1 cellular context compared by ENCODE assay signal in the genomic region with DNA sequence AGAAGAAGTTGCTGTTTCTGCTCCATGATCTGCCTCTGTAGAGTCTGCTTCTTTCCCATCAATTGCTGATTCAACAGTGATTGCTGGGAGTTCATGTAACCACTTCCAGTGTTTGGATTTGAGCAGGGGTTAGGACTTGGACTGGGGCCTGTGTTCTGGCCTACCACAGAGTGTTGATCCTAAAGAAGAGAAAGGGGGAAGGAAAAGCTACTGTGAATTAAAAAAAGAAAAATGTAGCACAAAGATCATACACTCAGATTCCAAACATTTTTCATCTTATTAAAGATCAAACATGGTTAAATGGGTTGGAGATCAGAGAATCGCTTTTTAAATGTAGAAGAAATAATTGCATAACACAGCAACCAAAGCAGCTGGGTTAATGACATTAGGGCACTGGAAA.
TF ChIP-seq lines count a peak whose summit lies in the region.

No MANE protein-coding gene starts in this region.

TF ChIP-seq in GM23338, 12 proteins besides CTCF, POLR2A, EP300 and RAD21:
- TF ChIP-seq JUNB (IDR thresholded peaks at IDR 0.05; ENCODE audit: unreplicated experiment) = no peak
- no peak for TF ChIP-seq ZNF114 (CRISPR knock-in tag; IDR thresholded peaks at IDR 0.05)
- no peak for TF ChIP-seq STAT1 (IDR thresholded peaks at IDR 0.05; ENCODE audit: unreplicated experiment)
- TF ChIP-seq, protein P1, sequence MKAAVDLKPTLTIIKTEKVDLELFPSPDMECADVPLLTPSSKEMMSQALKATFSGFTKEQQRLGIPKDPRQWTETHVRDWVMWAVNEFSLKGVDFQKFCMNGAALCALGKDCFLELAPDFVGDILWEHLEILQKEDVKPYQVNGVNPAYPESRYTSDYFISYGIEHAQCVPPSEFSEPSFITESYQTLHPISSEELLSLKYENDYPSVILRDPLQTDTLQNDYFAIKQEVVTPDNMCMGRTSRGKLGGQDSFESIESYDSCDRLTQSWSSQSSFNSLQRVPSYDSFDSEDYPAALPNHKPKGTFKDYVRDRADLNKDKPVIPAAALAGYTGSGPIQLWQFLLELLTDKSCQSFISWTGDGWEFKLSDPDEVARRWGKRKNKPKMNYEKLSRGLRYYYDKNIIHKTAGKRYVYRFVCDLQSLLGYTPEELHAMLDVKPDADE (IDR thresholded peaks at IDR 0.05) = no peak
- TF ChIP-seq NANOG (IDR thresholded peaks at IDR 0.05; ENCODE audit: borderline replicate concordance) = no peak
- no peak for TF ChIP-seq EZH2phosphoT487 (IDR thresholded peaks at IDR 0.05; ENCODE audit: unreplicated experiment)
- no peak for TF ChIP-seq EZH2 (IDR thresholded peaks at IDR 0.05; ENCODE audit: low read depth, unreplicated experiment)
- TF ChIP-seq CREB1 (CRISPR knock-in tag; IDR thresholded peaks at IDR 0.05; ENCODE audit: low read depth) = no peak
- no peak for TF ChIP-seq POLR2AphosphoS5 (IDR thresholded peaks at IDR 0.05; ENCODE audit: low read depth)
- no peak for TF ChIP-seq ZNF331 (CRISPR knock-in tag; IDR thresholded peaks at IDR 0.05; ENCODE audit: low read depth)
- TF ChIP-seq, protein P2, sequence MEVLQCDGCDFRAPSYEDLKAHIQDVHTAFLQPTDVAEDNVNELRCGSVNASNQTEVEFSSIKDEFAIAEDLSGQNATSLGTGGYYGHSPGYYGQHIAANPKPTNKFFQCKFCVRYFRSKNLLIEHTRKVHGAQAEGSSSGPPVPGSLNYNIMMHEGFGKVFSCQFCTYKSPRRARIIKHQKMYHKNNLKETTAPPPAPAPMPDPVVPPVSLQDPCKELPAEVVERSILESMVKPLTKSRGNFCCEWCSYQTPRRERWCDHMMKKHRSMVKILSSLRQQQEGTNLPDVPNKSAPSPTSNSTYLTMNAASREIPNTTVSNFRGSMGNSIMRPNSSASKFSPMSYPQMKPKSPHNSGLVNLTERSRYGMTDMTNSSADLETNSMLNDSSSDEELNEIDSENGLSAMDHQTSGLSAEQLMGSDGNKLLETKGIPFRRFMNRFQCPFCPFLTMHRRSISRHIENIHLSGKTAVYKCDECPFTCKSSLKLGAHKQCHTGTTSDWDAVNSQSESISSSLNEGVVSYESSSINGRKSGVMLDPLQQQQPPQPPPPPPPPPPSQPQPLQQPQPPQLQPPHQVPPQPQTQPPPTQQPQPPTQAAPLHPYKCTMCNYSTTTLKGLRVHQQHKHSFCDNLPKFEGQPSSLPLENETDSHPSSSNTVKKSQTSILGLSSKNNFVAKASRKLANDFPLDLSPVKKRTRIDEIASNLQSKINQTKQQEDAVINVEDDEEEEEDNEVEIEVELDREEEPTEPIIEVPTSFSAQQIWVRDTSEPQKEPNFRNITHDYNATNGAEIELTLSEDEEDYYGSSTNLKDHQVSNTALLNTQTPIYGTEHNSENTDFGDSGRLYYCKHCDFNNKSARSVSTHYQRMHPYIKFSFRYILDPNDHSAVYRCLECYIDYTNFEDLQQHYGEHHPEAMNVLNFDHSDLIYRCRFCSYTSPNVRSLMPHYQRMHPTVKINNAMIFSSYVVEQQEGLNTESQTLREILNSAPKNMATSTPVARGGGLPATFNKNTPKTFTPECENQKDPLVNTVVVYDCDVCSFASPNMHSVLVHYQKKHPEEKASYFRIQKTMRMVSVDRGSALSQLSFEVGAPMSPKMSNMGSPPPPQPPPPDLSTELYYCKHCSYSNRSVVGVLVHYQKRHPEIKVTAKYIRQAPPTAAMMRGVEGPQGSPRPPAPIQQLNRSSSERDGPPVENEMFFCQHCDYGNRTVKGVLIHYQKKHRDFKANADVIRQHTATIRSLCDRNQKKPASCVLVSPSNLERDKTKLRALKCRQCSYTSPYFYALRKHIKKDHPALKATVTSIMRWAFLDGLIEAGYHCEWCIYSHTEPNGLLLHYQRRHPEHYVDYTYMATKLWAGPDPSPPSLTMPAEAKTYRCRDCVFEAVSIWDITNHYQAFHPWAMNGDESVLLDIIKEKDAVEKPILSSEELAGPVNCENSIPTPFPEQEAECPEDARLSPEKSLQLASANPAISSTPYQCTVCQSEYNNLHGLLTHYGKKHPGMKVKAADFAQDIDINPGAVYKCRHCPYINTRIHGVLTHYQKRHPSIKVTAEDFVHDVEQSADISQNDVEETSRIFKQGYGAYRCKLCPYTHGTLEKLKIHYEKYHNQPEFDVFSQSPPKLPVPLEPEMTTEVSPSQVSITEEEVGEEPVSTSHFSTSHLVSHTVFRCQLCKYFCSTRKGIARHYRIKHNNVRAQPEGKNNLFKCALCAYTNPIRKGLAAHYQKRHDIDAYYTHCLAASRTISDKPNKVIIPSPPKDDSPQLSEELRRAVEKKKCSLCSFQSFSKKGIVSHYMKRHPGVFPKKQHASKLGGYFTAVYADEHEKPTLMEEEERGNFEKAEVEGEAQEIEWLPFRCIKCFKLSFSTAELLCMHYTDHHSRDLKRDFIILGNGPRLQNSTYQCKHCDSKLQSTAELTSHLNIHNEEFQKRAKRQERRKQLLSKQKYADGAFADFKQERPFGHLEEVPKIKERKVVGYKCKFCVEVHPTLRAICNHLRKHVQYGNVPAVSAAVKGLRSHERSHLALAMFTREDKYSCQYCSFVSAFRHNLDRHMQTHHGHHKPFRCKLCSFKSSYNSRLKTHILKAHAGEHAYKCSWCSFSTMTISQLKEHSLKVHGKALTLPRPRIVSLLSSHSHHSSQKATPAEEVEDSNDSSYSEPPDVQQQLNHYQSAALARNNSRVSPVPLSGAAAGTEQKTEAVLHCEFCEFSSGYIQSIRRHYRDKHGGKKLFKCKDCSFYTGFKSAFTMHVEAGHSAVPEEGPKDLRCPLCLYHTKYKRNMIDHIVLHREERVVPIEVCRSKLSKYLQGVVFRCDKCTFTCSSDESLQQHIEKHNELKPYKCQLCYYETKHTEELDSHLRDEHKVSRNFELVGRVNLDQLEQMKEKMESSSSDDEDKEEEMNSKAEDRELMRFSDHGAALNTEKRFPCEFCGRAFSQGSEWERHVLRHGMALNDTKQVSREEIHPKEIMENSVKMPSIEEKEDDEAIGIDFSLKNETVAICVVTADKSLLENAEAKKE (CRISPR knock-in tag; IDR thresholded peaks at IDR 0.05) = no peak
- TF ChIP-seq, protein P3, sequence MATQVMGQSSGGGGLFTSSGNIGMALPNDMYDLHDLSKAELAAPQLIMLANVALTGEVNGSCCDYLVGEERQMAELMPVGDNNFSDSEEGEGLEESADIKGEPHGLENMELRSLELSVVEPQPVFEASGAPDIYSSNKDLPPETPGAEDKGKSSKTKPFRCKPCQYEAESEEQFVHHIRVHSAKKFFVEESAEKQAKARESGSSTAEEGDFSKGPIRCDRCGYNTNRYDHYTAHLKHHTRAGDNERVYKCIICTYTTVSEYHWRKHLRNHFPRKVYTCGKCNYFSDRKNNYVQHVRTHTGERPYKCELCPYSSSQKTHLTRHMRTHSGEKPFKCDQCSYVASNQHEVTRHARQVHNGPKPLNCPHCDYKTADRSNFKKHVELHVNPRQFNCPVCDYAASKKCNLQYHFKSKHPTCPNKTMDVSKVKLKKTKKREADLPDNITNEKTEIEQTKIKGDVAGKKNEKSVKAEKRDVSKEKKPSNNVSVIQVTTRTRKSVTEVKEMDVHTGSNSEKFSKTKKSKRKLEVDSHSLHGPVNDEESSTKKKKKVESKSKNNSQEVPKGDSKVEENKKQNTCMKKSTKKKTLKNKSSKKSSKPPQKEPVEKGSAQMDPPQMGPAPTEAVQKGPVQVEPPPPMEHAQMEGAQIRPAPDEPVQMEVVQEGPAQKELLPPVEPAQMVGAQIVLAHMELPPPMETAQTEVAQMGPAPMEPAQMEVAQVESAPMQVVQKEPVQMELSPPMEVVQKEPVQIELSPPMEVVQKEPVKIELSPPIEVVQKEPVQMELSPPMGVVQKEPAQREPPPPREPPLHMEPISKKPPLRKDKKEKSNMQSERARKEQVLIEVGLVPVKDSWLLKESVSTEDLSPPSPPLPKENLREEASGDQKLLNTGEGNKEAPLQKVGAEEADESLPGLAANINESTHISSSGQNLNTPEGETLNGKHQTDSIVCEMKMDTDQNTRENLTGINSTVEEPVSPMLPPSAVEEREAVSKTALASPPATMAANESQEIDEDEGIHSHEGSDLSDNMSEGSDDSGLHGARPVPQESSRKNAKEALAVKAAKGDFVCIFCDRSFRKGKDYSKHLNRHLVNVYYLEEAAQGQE (IDR thresholded peaks at IDR 0.05; ENCODE audit: unreplicated experiment) = no peak
